Comparison of ENCODE assay signal across 29 cellular contexts in the genomic region with DNA sequence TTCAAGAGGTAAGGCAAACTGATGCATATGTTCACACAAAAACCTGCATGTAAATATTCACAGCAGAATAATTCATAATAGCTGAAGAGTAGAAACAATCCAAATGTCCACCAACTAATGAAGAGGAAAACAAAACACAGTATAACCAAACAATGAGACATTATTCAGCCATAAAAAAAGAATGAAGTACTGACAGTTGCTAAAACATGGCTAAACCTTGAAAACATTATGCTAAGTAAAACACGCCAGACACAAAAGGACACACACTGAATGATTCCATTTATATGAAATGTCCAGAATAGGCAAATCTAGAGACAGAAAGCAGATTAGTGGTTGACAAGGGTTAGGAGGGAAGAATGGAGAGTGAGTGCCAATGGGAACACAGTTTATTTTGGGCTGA.
"Had no signal": no experiment of that assay in that cellular context is flagged by ENCODE, and none has a peak within 500 bp of the region (broad histone marks: within the 10 kb centered on the region; RNA-seq: fewer than 3 reads in every experiment).

No MANE protein-coding gene starts in this region.

- H3K4me3 ChIP-seq: mucosa of descending colon, prostate gland, sigmoid colon, thyroid gland, upper lobe of left lung, vagina had no signal

- H3K9me3 ChIP-seq: mucosa of descending colon, neutrophil, prostate gland, sigmoid colon, thyroid gland, upper lobe of left lung, vagina had no signal

- H3K4me3 Mint-ChIP-seq: activated CD4-positive, alpha-beta memory T cell treated with anti-CD3 and anti-CD28 coated beads for 36 hours; activated CD4-positive, alpha-beta T cell treated with anti-CD3 and anti-CD28 coated beads, Interleukin-2, amount 10 ng/mL, durations not matched to agents 24 days and 14 days; activated naive CD4-positive, alpha-beta T cell treated with anti-CD3 and anti-CD28 coated beads, Interleukin-2, amount 10 ng/mL, durations not matched to agents 7 days and 5 days; activated naive CD8-positive, alpha-beta T cell treated with anti-CD3 and anti-CD28 coated beads, Interleukin-2, amount 10 ng/mL, durations not matched to agents 7 days and 5 days; memory B cell; natural killer cell treated with Interleukin-12 subunit alpha and Interleukin-12 subunit beta and Interleukin-15 and Interleukin-18, amount 100 ng/mL, for 72 hours; stimulated activated memory B cell treated with anti-CD40 and anti-IgM and Interleukin-4, amounts not matched to agents 10 μg/mL and 1 μg/mL and 100 μg/mL, for 72 hours; stimulated activated naive CD8-positive, alpha-beta T cell treated with anti-CD3 and anti-CD28 coated beads, Interleukin-15, amount 100 ng/mL, for 72 hours had no signal

- DNase-seq: activated CD4-positive, alpha-beta memory T cell treated with anti-CD3 and anti-CD28 coated beads for 36 hours; activated CD4-positive, alpha-beta T cell treated with anti-CD3 and anti-CD28 coated beads, Interleukin-2, amount 10 ng/mL, durations not matched to agents 24 days and 14 days; activated CD4-positive, CD25-positive, alpha-beta regulatory T cell treated with anti-CD3 and anti-CD28 coated beads, Interleukin-2, amount 50 U/mL, for 72 hours; activated CD8-positive, alpha-beta memory T cell treated with anti-CD3 and anti-CD28 coated beads, Interleukin-2, amount 50 U/mL, for 4 hours; activated gamma-delta T cell; activated naive CD4-positive, alpha-beta T cell treated with anti-CD3 and anti-CD28 coated beads, Interleukin-2, amount 10 ng/mL, durations not matched to agents 7 days and 5 days; activated naive CD8-positive, alpha-beta T cell treated with anti-CD3 and anti-CD28 coated beads, Interleukin-2, amount 10 ng/mL, durations not matched to agents 7 days and 5 days; activated T-cell treated with anti-CD3 and anti-CD28 coated beads, Interleukin-2, amount 50 U/mL, for 1 hour; amniotic stem cell; islet precursor cell; left colon; mucosa of descending colon; sigmoid colon; small intestine; stimulated activated CD4-positive, alpha-beta T cell treated with anti-CD3 and anti-CD28 coated beads, Interleukin-4, amount 100 ng/mL, for 4 hours; stimulated activated CD8-positive, alpha-beta memory T cell treated with anti-CD3 and anti-CD28 coated beads, Interleukin-4, amount 100 ng/mL, for 48 hours; stimulated activated naive CD8-positive, alpha-beta T cell treated with anti-CD3 and anti-CD28 coated beads, Interleukin-15, amount 100 ng/mL, for 72 hours; substantia nigra; thyroid gland; upper lobe of left lung had no signal

- H3K27ac ChIP-seq: neutrophil, prostate gland, sigmoid colon, thyroid gland, upper lobe of left lung, vagina, VCaP had no signal

- FAIRE-seq: endothelial cell of umbilical vein, small intestine, TTC549 had no signal

- H3K4me1 Mint-ChIP-seq: activated CD4-positive, alpha-beta T cell treated with anti-CD3 and anti-CD28 coated beads, Interleukin-2, amount 10 ng/mL, durations not matched to agents 24 days and 14 days; activated naive CD4-positive, alpha-beta T cell treated with anti-CD3 and anti-CD28 coated beads, Interleukin-2, amount 10 ng/mL, durations not matched to agents 7 days and 5 days; stimulated activated naive CD8-positive, alpha-beta T cell treated with anti-CD3 and anti-CD28 coated beads, Interleukin-15, amount 100 ng/mL, for 72 hours had no signal

- H3K27me3 Mint-ChIP-seq: activated CD4-positive, alpha-beta memory T cell treated with anti-CD3 and anti-CD28 coated beads for 36 hours; activated CD4-positive, alpha-beta T cell treated with anti-CD3 and anti-CD28 coated beads, Interleukin-2, amount 10 ng/mL, durations not matched to agents 24 days and 14 days; activated naive CD4-positive, alpha-beta T cell treated with anti-CD3 and anti-CD28 coated beads, Interleukin-2, amount 10 ng/mL, durations not matched to agents 7 days and 5 days; activated naive CD8-positive, alpha-beta T cell treated with anti-CD3 and anti-CD28 coated beads, Interleukin-2, amount 10 ng/mL, durations not matched to agents 7 days and 5 days; memory B cell; natural killer cell treated with Interleukin-12 subunit alpha and Interleukin-12 subunit beta and Interleukin-15 and Interleukin-18, amount 100 ng/mL, for 72 hours; stimulated activated memory B cell treated with anti-CD40 and anti-IgM and Interleukin-4, amounts not matched to agents 10 μg/mL and 1 μg/mL and 100 μg/mL, for 72 hours; stimulated activated naive CD8-positive, alpha-beta T cell treated with anti-CD3 and anti-CD28 coated beads, Interleukin-15, amount 100 ng/mL, for 72 hours had no signal

- H3K36me3 Mint-ChIP-seq: natural killer cell treated with Interleukin-12 subunit alpha and Interleukin-12 subunit beta and Interleukin-15 and Interleukin-18, amount 100 ng/mL, for 72 hours had no signal

- H3K36me3 ChIP-seq: prostate gland, thyroid gland had no signal

- H3K27me3 ChIP-seq: neutrophil, sigmoid colon, thyroid gland, upper lobe of left lung, vagina had no signal

- H3K4me1 ChIP-seq: prostate gland, thyroid gland, upper lobe of left lung, vagina had no signal

- H3K27ac Mint-ChIP-seq: activated CD4-positive, alpha-beta memory T cell treated with anti-CD3 and anti-CD28 coated beads for 36 hours; activated CD4-positive, alpha-beta T cell treated with anti-CD3 and anti-CD28 coated beads, Interleukin-2, amount 10 ng/mL, durations not matched to agents 24 days and 14 days; activated naive CD4-positive, alpha-beta T cell treated with anti-CD3 and anti-CD28 coated beads, Interleukin-2, amount 10 ng/mL, durations not matched to agents 7 days and 5 days; activated naive CD8-positive, alpha-beta T cell treated with anti-CD3 and anti-CD28 coated beads, Interleukin-2, amount 10 ng/mL, durations not matched to agents 7 days and 5 days; natural killer cell treated with Interleukin-12 subunit alpha and Interleukin-12 subunit beta and Interleukin-15 and Interleukin-18, amount 100 ng/mL, for 72 hours; stimulated activated memory B cell treated with anti-CD40 and anti-IgM and Interleukin-4, amounts not matched to agents 10 μg/mL and 1 μg/mL and 100 μg/mL, for 72 hours; stimulated activated naive CD8-positive, alpha-beta T cell treated with anti-CD3 and anti-CD28 coated beads, Interleukin-15, amount 100 ng/mL, for 72 hours had no signal

- H3K9me3 Mint-ChIP-seq: activated CD4-positive, alpha-beta memory T cell treated with anti-CD3 and anti-CD28 coated beads for 36 hours; activated CD4-positive, alpha-beta T cell treated with anti-CD3 and anti-CD28 coated beads, Interleukin-2, amount 10 ng/mL, durations not matched to agents 24 days and 14 days; activated naive CD4-positive, alpha-beta T cell treated with anti-CD3 and anti-CD28 coated beads, Interleukin-2, amount 10 ng/mL, durations not matched to agents 7 days and 5 days; activated naive CD8-positive, alpha-beta T cell treated with anti-CD3 and anti-CD28 coated beads, Interleukin-2, amount 10 ng/mL, durations not matched to agents 7 days and 5 days; stimulated activated naive CD8-positive, alpha-beta T cell treated with anti-CD3 and anti-CD28 coated beads, Interleukin-15, amount 100 ng/mL, for 72 hours had no signal
